In the genomic region with DNA sequence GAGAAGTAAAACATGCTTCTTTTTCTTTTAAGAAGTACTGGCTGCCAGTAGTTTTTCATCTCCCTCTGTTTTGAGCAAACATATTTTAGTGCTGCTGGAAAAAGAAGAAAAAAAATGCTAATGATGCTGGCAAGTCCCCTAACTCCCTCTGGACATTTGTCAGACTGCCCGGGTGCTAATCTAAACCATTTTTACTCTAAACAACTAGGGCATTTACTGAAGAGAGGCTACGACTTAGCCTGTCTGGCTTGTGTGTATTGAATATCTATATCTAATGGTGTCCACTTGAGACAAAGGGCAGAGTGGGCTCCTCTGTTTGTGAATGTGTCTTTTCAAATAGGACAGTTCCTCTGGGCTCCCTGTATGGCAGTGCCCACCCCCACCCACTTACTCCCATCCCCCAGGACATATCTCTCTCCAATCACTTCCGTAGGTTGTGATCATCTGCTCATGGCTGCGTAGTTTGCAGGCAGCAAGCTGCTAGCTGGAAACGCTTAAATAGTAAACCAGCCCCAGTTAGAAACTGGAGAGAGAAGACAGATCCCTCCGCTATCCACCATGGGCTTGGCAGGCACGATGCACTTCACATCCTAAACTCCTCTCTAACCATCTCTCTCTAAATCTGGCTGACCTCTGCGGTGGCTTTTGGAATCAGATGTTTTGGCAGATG, we compare ENCODE assay signal across 1 cellular context.
A peak's percentile ranks its signal among the peaks of the same experiment; 100 is the strongest.
TF ChIP-seq lines count a peak whose summit lies in the region.

No MANE protein-coding gene starts in this region.

TF ChIP-seq in SK-N-SH, 30 proteins besides CTCF, POLR2A, EP300 and RAD21 (continued from another document):
- no peak for TF ChIP-seq REST (IDR thresholded peaks at IDR 0.05; ENCODE audit: low read depth, low read length)
- no peak for TF ChIP-seq GABPA (IDR thresholded peaks at IDR 0.05; ENCODE audit: low read depth)
- peak; percentile 91 for TF ChIP-seq CHD2 (IDR thresholded peaks at IDR 0.05; ENCODE audit: low read length, partially characterized antibody)
- TF ChIP-seq MAX (IDR thresholded peaks at IDR 0.05; ENCODE audit: low read depth): 0 out of 2 replicates have a peak, but pooled peaks have one; percentile 14
- no peak; the same call in 1 of the 2 replicates for TF ChIP-seq JUND (IDR thresholded peaks at IDR 0.05)
- TF ChIP-seq RFX5 (IDR thresholded peaks at IDR 0.05; ENCODE audit: low read length): no peak
- TF ChIP-seq TCF12 (IDR thresholded peaks at IDR 0.05): no peak
- no peak for TF ChIP-seq SIN3A (IDR thresholded peaks at IDR 0.05; ENCODE audit: borderline replicate concordance, low read depth, low read length)
- TF ChIP-seq TAF1 (IDR thresholded peaks at IDR 0.05; ENCODE audit: borderline replicate concordance, low read depth, low read length): no peak
- no peak; the same call in 1 of the 2 replicates for TF ChIP-seq ELF1 (IDR thresholded peaks at IDR 0.05)
- TF ChIP-seq, protein P1, sequence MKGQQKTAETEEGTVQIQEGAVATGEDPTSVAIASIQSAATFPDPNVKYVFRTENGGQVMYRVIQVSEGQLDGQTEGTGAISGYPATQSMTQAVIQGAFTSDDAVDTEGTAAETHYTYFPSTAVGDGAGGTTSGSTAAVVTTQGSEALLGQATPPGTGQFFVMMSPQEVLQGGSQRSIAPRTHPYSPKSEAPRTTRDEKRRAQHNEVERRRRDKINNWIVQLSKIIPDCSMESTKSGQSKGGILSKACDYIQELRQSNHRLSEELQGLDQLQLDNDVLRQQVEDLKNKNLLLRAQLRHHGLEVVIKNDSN (IDR thresholded peaks at IDR 0.05; ENCODE audit: borderline replicate concordance, low read depth): no peak
- TF ChIP-seq NRF1 (IDR thresholded peaks at IDR 0.05; ENCODE audit: low read depth, low read length): no peak
- no peak for TF ChIP-seq PBX3 (IDR thresholded peaks at IDR 0.05)
- TF ChIP-seq FOXJ3 (CRISPR knock-in tag; IDR thresholded peaks at IDR 0.05): no peak
- no peak for TF ChIP-seq POLR2AphosphoS5 (IDR thresholded peaks at IDR 0.05; ENCODE audit: low read depth, low read length)
- no peak for TF ChIP-seq RXRA (IDR thresholded peaks at IDR 0.05; ENCODE audit: borderline replicate concordance, low read depth)
- TF ChIP-seq MEF2A (IDR thresholded peaks at IDR 0.05; ENCODE audit: borderline replicate concordance, low read depth): no peak
- TF ChIP-seq FOXM1 (IDR thresholded peaks at IDR 0.05; ENCODE audit: low read depth): no peak
- peak; percentile 44; the same call in 1 of the 2 replicates for TF ChIP-seq RCOR1 (IDR thresholded peaks at IDR 0.05; ENCODE audit: low read length)
- TF ChIP-seq, protein P2, sequence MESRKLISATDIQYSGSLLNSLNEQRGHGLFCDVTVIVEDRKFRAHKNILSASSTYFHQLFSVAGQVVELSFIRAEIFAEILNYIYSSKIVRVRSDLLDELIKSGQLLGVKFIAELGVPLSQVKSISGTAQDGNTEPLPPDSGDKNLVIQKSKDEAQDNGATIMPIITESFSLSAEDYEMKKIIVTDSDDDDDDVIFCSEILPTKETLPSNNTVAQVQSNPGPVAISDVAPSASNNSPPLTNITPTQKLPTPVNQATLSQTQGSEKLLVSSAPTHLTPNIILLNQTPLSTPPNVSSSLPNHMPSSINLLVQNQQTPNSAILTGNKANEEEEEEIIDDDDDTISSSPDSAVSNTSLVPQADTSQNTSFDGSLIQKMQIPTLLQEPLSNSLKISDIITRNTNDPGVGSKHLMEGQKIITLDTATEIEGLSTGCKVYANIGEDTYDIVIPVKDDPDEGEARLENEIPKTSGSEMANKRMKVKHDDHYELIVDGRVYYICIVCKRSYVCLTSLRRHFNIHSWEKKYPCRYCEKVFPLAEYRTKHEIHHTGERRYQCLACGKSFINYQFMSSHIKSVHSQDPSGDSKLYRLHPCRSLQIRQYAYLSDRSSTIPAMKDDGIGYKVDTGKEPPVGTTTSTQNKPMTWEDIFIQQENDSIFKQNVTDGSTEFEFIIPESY (IDR thresholded peaks at IDR 0.05; ENCODE audit: borderline replicate concordance, low read depth): no peak
